In genomic region chr2:58428553-58429284, GRCh38 we compare ENCODE assay signal across 8 cellular contexts.
DNase-seq lines count a peak whose midpoint lies in the region; ATAC-seq and TF ChIP-seq lines count a peak whose summit lies in the region.

No MANE protein-coding gene starts in this region.

- H3K27ac Mint-ChIP-seq in GM23338 (peak overlapping the region; percentile 96), WTC11 (peak overlapping the region; percentile 98)

- peak overlapping the region; percentile 93 for H3K4me2 ChIP-seq in GM23338

- peak overlapping the region; percentile 82; the same call in 1 of the 2 replicates for H2AFZ ChIP-seq in GM23338

- CTCF ChIA-PET in WTC11 (lab: Charles Lee), result interaction anchor here (0.6 to 1.5 kb wide), 6 partner anchors 19 to 286 kb away, joined by 3 to 6 read pairs (median 4); no protein-coding TSS in a partner anchor

- H3K27me3 ChIP-seq in GM23338 (ENCODE audit: insufficient read depth), result no peaks in the 10 kb centered on the region

- H3K9me3 Mint-ChIP-seq in GM23338 (no peaks in the 10 kb centered on the region), WTC11 (0 out of 2 replicates have a peak, but pooled peaks cover 3% of the 10 kb centered on the region)

- DNase-seq in DMS79 (lab: John Stamatoyannopoulos, UW), result peak; percentile 42
- DNase-seq in GM23338 (ENCODE audit: low spot score), result peak; percentile 86
- DNase-seq in WTC11 (ENCODE audit: low spot score), result peak; percentile 75
- DNase-seq in hypothalamus (lab: John Stamatoyannopoulos, UW), result peak in 46 of 51 donors; percentile 11 to 91 (median 54)
- no peak for DNase-seq in foreskin melanocyte

- peak overlapping the region; percentile 99 for H3K27ac ChIP-seq in GM23338 (ENCODE audit: low read depth)
- H3K27ac ChIP-seq in skin epidermis, result peak overlapping the region in 1 of 21 experiments; percentile 3

- ATAC-seq in GM23338 (peak; percentile 93), WTC11 (peak; percentile 88), GM19023 (IDR thresholded peaks at IDR 0.05; ENCODE audit: unreplicated experiment) (no peak), GM18861 (IDR thresholded peaks at IDR 0.05; ENCODE audit: unreplicated experiment) (no peak)

- H3K9me2 ChIP-seq in GM23338 (ENCODE audit: insufficient read depth), result no peaks in the 10 kb centered on the region

- H3K27me3 Mint-ChIP-seq in GM23338 (ENCODE audit: insufficient read depth, low read depth, poor library complexity) (peaks cover 11% of the 10 kb centered on the region), WTC11 (ENCODE audit: low read depth) (no peaks in the 10 kb centered on the region)

- no peaks in the 10 kb centered on the region for H4K20me1 ChIP-seq in GM23338 (replicated peaks; ENCODE audit: insufficient read depth)

- H3K79me2 ChIP-seq in GM23338 (replicated peaks; ENCODE audit: insufficient read depth), result peaks cover 6% of the 10 kb centered on the region

- H3K4me1 Mint-ChIP-seq in GM23338 (peaks cover 29% of the 10 kb centered on the region), WTC11 (peaks cover 32% of the 10 kb centered on the region)

- 0 out of 2 replicates have a peak, but pooled peaks cover 3% of the 10 kb centered on the region for H3F3A ChIP-seq in GM23338 (replicated peaks; ENCODE audit: low read depth)

- POLR2A ChIA-PET in WTC11 (lab: Charles Lee), result no interaction called here

- H3K4me3 ChIP-seq in GM23338 (peak overlapping the region; percentile 81), skin epidermis (peak overlapping the region in 5 of 7 experiments; percentile 16 to 39 (median 35))

- H3K4me1 ChIP-seq in GM23338 (ENCODE audit: insufficient read depth), result peaks cover 19% of the 10 kb centered on the region

- TF ChIP-seq CTCF in GM23338 (conservative IDR thresholded peaks at IDR 0.05; ENCODE audit: low read depth in 2 of 2), result no peak; a peak in 1 of 4 replicates
- no peak for TF ChIP-seq CTCF in WTC11 (IDR thresholded peaks at IDR 0.05)

- peak overlapping the region; percentile 80 for H3K4me3 Mint-ChIP-seq in GM23338
- H3K4me3 Mint-ChIP-seq in WTC11, result peak overlapping the region; percentile 86

- H3K36me3 Mint-ChIP-seq in GM23338 (ENCODE audit: low read depth) (peaks cover 7% of the 10 kb centered on the region; the same call in 2 of the 3 replicates), WTC11 (no peaks in the 10 kb centered on the region)

- H3K36me3 ChIP-seq in GM23338 (ENCODE audit: insufficient read depth), result no peaks in the 10 kb centered on the region

TF ChIP-seq in GM23338, 12 proteins besides CTCF, POLR2A, EP300 and RAD21 (continues in another document):
- no peak for TF ChIP-seq JUNB (IDR thresholded peaks at IDR 0.05; ENCODE audit: unreplicated experiment)

TF ChIP-seq in WTC11, 78 proteins besides CTCF, POLR2A, EP300 and RAD21 (continues in another document):
- no peak for TF ChIP-seq SMAD4 (CRISPR knock-in tag; IDR thresholded peaks at IDR 0.05)
- no peak for TF ChIP-seq STAT6 (CRISPR knock-in tag; conservative IDR thresholded peaks at IDR 0.05; ENCODE audit: low read depth)
- no peak for TF ChIP-seq ESRRA (CRISPR knock-in tag; IDR thresholded peaks at IDR 0.05; ENCODE audit: borderline replicate concordance)
- TF ChIP-seq USF1 (CRISPR knock-in tag; IDR thresholded peaks at IDR 0.05), result no peak
- no peak for TF ChIP-seq ZBTB43 (CRISPR knock-in tag; IDR thresholded peaks at IDR 0.05)
- TF ChIP-seq GABPB1 (CRISPR knock-in tag; IDR thresholded peaks at IDR 0.05), result no peak
- no peak for TF ChIP-seq NFE2L1 (CRISPR knock-in tag; IDR thresholded peaks at IDR 0.05)
- peak; percentile 9; the same call in 1 of the 2 replicates for TF ChIP-seq SP1 (CRISPR knock-in tag; conservative IDR thresholded peaks at IDR 0.05)
- no peak for TF ChIP-seq ZNF219 (CRISPR knock-in tag; IDR thresholded peaks at IDR 0.05; ENCODE audit: borderline replicate concordance)
- no peak for TF ChIP-seq GTF2I (CRISPR knock-in tag; conservative IDR thresholded peaks at IDR 0.05)
- TF ChIP-seq ZNF281 (CRISPR knock-in tag; IDR thresholded peaks at IDR 0.05), result no peak
- no peak for TF ChIP-seq ELF4 (CRISPR knock-in tag; IDR thresholded peaks at IDR 0.05; ENCODE audit: low read depth)
- no peak for TF ChIP-seq FOXJ3 (CRISPR knock-in tag; IDR thresholded peaks at IDR 0.05; ENCODE audit: borderline replicate concordance)
- 0 out of 2 replicates have a peak, but pooled peaks have one; percentile 73 for TF ChIP-seq KAT7 (CRISPR knock-in tag; IDR thresholded peaks at IDR 0.05; ENCODE audit: borderline replicate concordance)
- no peak for TF ChIP-seq JUN (CRISPR knock-in tag; IDR thresholded peaks at IDR 0.05)
- TF ChIP-seq MAX (CRISPR knock-in tag; IDR thresholded peaks at IDR 0.05), result no peak
- no peak for TF ChIP-seq ZNF317 (CRISPR knock-in tag; IDR thresholded peaks at IDR 0.05; ENCODE audit: borderline replicate concordance, low read depth)
- no peak for TF ChIP-seq ZBTB21 (CRISPR knock-in tag; IDR thresholded peaks at IDR 0.05; ENCODE audit: borderline replicate concordance)
- TF ChIP-seq E2F4 (CRISPR knock-in tag; IDR thresholded peaks at IDR 0.05; ENCODE audit: borderline replicate concordance, low read depth), result no peak

Comparison
In these comparisons a context has a peak if more than half of its experiments do, and no peak if none do; other contexts are left out.
1. ATAC-seq: peak in GM23338 (single experiment) and WTC11 (single experiment); none in GM19023 (single experiment) and GM18861 (single experiment).